In the genomic region with DNA sequence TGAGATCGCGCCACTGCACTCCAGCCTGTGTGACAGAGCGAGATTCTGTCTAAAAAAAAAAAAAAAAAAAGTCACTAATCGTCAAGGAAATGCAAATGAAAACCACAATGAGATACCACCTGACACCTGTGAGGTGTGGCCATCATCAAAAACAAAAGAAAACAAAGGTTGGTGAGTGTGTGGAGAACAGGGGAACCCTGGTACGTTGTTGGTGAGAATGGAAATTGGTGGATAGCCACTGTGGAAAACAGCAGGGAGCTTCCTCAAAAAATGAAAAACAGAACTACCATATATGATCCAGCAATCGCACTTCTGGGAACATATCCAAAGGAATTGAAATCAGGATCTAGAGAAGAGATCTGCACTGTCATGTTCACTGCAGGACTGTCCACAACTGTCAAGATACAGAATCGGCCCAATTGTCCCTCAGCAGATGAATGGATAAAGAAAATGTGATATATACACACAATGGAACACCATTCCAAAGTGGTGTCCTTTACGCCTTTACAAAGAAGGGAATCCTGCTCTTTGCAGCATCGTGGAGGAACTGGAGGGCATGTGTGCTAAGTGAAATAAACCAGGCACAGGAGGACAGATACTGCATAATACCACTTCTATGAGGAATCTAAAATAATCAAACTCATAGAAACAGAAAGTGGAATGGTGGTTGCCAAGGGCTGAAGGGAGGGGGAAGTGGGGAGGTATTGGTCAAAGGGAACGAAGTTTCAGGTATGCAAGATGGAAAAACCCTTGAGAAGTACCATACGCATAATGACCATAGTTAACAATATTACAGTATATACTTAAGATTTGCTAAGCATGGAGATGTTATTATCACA, we compare ENCODE assay signal across 1 cellular context.
TF ChIP-seq lines count a peak whose summit lies in the region.

No MANE protein-coding gene starts in this region.

TF ChIP-seq in GM23338, 12 proteins besides CTCF, POLR2A, EP300 and RAD21 (continued from another document):
- TF ChIP-seq ZNF462 (CRISPR knock-in tag; IDR thresholded peaks at IDR 0.05) = no peak
- TF ChIP-seq JUNB (IDR thresholded peaks at IDR 0.05; ENCODE audit: unreplicated experiment) = no peak
- TF ChIP-seq ZNF331 (CRISPR knock-in tag; IDR thresholded peaks at IDR 0.05; ENCODE audit: low read depth) = no peak
- TF ChIP-seq EZH2phosphoT487 (IDR thresholded peaks at IDR 0.05; ENCODE audit: unreplicated experiment) = no peak
- no peak for TF ChIP-seq POLR2AphosphoS5 (IDR thresholded peaks at IDR 0.05; ENCODE audit: low read depth)
- TF ChIP-seq STAT1 (IDR thresholded peaks at IDR 0.05; ENCODE audit: unreplicated experiment) = no peak
